ENCODE assay signal across 16 cellular contexts in genomic region chr9:79013715-79014610, GRCh38.
DNase-seq lines count a peak whose midpoint lies in the region; TF ChIP-seq lines count a peak whose summit lies in the region.
"Had no signal": no experiment of that assay in that cellular context is flagged by ENCODE, and none has a peak within 500 bp of the region (broad histone marks: within the 10 kb centered on the region; RNA-seq: fewer than 3 reads in every experiment).

No MANE protein-coding gene starts in this region.

- H3K36me3 Mint-ChIP-seq in activated CD4-positive, alpha-beta T cell treated with anti-CD3 and anti-CD28 coated beads, Interleukin-2, amount 10 ng/mL, durations not matched to agents 7 days and 5 days (ENCODE audit: low read depth), result no peaks in the 10 kb centered on the region
- H3K36me3 Mint-ChIP-seq: activated naive CD8-positive, alpha-beta T cell treated with anti-CD3 and anti-CD28 coated beads, Interleukin-2, amount 10 ng/mL, durations not matched to agents 7 days and 5 days; CD8-positive, alpha-beta memory T cell had no signal

- H3K9me3 ChIP-seq in suprapubic skin, result no peaks in the 10 kb centered on the region
- H3K9me3 ChIP-seq: heart left ventricle, thoracic aorta had no signal

- 73% methylated on average over 3 of the region's 3 CpGs for WGBS in suprapubic skin

- H3K27ac ChIP-seq in suprapubic skin, result no peak overlapping the region
- H3K27ac ChIP-seq: heart left ventricle, thoracic aorta had no signal

- H3K4me1 Mint-ChIP-seq in activated CD4-positive, alpha-beta T cell treated with anti-CD3 and anti-CD28 coated beads, Interleukin-2, amount 10 ng/mL, durations not matched to agents 7 days and 5 days, result no peaks in the 10 kb centered on the region
- H3K4me1 Mint-ChIP-seq: activated naive CD8-positive, alpha-beta T cell treated with anti-CD3 and anti-CD28 coated beads, Interleukin-2, amount 10 ng/mL, durations not matched to agents 7 days and 5 days; CD8-positive, alpha-beta memory T cell had no signal

- H3K4me3 Mint-ChIP-seq in activated CD4-positive, alpha-beta T cell treated with anti-CD3 and anti-CD28 coated beads, Interleukin-2, amount 10 ng/mL, durations not matched to agents 7 days and 5 days, result no peak overlapping the region
- H3K4me3 Mint-ChIP-seq: activated naive CD8-positive, alpha-beta T cell treated with anti-CD3 and anti-CD28 coated beads, Interleukin-2, amount 10 ng/mL, durations not matched to agents 7 days and 5 days; activated T-cell treated with anti-CD3 and anti-CD28 coated beads, Interleukin-2, amount 50 U/mL, for 24 hours; CD8-positive, alpha-beta memory T cell had no signal

- POLR2A ChIA-PET in activated CD4-positive, alpha-beta T cell treated with anti-CD3 and anti-CD28 coated beads, Interleukin-2, amount 10 ng/mL, durations not matched to agents 7 days and 5 days (lab: Charles Lee), result no interaction called here

- no peaks in the 10 kb centered on the region for H3K27me3 ChIP-seq in suprapubic skin
- H3K27me3 ChIP-seq: heart left ventricle had no signal

- CTCF ChIA-PET in activated CD4-positive, alpha-beta T cell treated with anti-CD3 and anti-CD28 coated beads, Interleukin-2, amount 10 ng/mL, durations not matched to agents 7 days and 5 days (lab: Charles Lee), result no interaction called here

- no peaks in the 10 kb centered on the region for H3K27me3 Mint-ChIP-seq in activated CD4-positive, alpha-beta T cell treated with anti-CD3 and anti-CD28 coated beads, Interleukin-2, amount 10 ng/mL, durations not matched to agents 7 days and 5 days
- H3K27me3 Mint-ChIP-seq: activated naive CD8-positive, alpha-beta T cell treated with anti-CD3 and anti-CD28 coated beads, Interleukin-2, amount 10 ng/mL, durations not matched to agents 7 days and 5 days; activated T-cell treated with anti-CD3 and anti-CD28 coated beads, Interleukin-2, amount 50 U/mL, for 24 hours; CD8-positive, alpha-beta memory T cell had no signal

- no peak overlapping the region for H3K4me3 ChIP-seq in suprapubic skin
- H3K4me3 ChIP-seq: heart left ventricle, thoracic aorta had no signal

- H3K4me1 ChIP-seq in suprapubic skin, result no peaks in the 10 kb centered on the region
- H3K4me1 ChIP-seq: heart left ventricle had no signal

- DNase-seq in GM04503 (ENCODE audit: low read depth) (peak; percentile 40), NCI-H226 (peak; percentile 77), dermis blood vessel endothelial cell (peak; percentile 80), pulmonary artery endothelial cell (ENCODE audit: low read depth, low spot score) (peak; percentile 29), suprapubic skin (ENCODE audit: low spot score in 2 of 2) (no peak), NCI-H82 treated with DMSO at 0.1 percent for 48 hours (lab: John Stamatoyannopoulos, UW; ENCODE audit: unreplicated experiment) (no peak), NCI-H1105 (lab: John Stamatoyannopoulos, UW) (no peak)
- no peak for DNase-seq in activated CD4-positive, alpha-beta T cell treated with anti-CD3 and anti-CD28 coated beads, Interleukin-2, amount 10 ng/mL, durations not matched to agents 7 days and 5 days
- DNase-seq: activated CD4-positive, alpha-beta T cell treated with anti-CD3 and anti-CD28 coated beads, Interleukin-2, amount 50 U/mL, for 4 hours; activated naive CD8-positive, alpha-beta T cell treated with anti-CD3 and anti-CD28 coated beads, Interleukin-2, amount 10 ng/mL, durations not matched to agents 7 days and 5 days; activated T-cell treated with anti-CD3 and anti-CD28 coated beads, Interleukin-2, amount 50 U/mL, for 24 hours; CD8-positive, alpha-beta memory T cell; heart left ventricle; kidney; right cardiac atrium had no signal

- no peak for TF ChIP-seq EP300 in suprapubic skin (IDR thresholded peaks at IDR 0.05)

- no peaks in the 10 kb centered on the region for H3K9me3 Mint-ChIP-seq in activated CD4-positive, alpha-beta T cell treated with anti-CD3 and anti-CD28 coated beads, Interleukin-2, amount 10 ng/mL, durations not matched to agents 7 days and 5 days
- H3K9me3 Mint-ChIP-seq: activated naive CD8-positive, alpha-beta T cell treated with anti-CD3 and anti-CD28 coated beads, Interleukin-2, amount 10 ng/mL, durations not matched to agents 7 days and 5 days; activated T-cell treated with anti-CD3 and anti-CD28 coated beads, Interleukin-2, amount 50 U/mL, for 24 hours had no signal

- H3K36me3 ChIP-seq in suprapubic skin, result no peaks in the 10 kb centered on the region
- H3K36me3 ChIP-seq: heart left ventricle, thoracic aorta had no signal

- TF ChIP-seq CTCF in suprapubic skin (IDR thresholded peaks at IDR 0.05), result no peak

- H3K27ac Mint-ChIP-seq in activated CD4-positive, alpha-beta T cell treated with anti-CD3 and anti-CD28 coated beads, Interleukin-2, amount 10 ng/mL, durations not matched to agents 7 days and 5 days, result no peak overlapping the region
- H3K27ac Mint-ChIP-seq: activated naive CD8-positive, alpha-beta T cell treated with anti-CD3 and anti-CD28 coated beads, Interleukin-2, amount 10 ng/mL, durations not matched to agents 7 days and 5 days; activated T-cell treated with anti-CD3 and anti-CD28 coated beads, Interleukin-2, amount 50 U/mL, for 24 hours; CD8-positive, alpha-beta memory T cell had no signal

- TF ChIP-seq POLR2A in suprapubic skin (IDR thresholded peaks at IDR 0.05), result no peak

Comparison
In these comparisons a context has a peak if more than half of its experiments do, and no peak if none do; other contexts are left out.
1. DNase-seq: peak in GM04503 (single experiment), NCI-H226 (single experiment), dermis blood vessel endothelial cell (single experiment) and pulmonary artery endothelial cell (single experiment); none in activated CD4-positive, alpha-beta T cell treated with anti-CD3 and anti-CD28 coated beads, Interleukin-2, amount 10 ng/mL, durations not matched to agents 7 days and 5 days (single experiment), suprapubic skin (0 of 2), NCI-H82 treated with DMSO at 0.1 percent for 48 hours (single experiment) and NCI-H1105 (single experiment).